In the genomic region with DNA sequence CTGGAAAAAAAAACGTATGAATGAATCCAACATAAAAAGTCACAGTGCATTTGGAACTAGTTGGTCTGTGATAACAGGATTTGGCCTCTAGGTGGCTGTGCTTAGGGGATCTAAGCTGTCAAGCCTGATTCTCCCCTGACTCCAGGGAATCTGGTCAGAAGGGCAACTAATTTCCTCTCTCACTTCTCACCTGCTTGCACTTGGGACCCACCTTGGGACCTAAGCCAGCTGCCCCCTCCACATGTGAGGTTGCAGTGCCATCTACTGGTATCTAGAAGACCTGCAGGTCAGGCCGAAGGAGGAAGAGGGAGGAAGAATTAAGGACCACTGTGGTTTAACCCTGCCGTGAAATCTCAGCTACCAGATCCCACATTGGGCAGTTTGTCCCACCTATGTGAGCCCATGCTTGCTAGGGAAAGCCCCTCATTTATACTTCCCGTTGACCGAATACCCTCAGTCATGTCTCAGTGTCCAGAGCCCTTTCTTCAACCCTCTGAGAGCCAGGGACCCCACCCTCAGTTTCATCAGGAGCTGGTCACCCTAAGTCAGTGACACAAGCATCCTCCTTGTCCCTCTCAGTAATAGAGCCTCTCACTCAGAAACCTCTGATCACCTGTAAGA, we compare ENCODE assay signal across 1 cellular context.
TF ChIP-seq lines count a peak whose summit lies in the region.

No MANE protein-coding gene starts in this region.

TF ChIP-seq in IMR-90, 13 proteins besides CTCF, POLR2A, EP300 and RAD21:
- TF ChIP-seq MAFK (IDR thresholded peaks at IDR 0.05; ENCODE audit: low read depth, low read length) (no peak), USF2 (IDR thresholded peaks at IDR 0.05; ENCODE audit: low read depth, low read length) (no peak), NFE2L2 (IDR thresholded peaks at IDR 0.05; ENCODE audit: low read depth, low read length) (no peak), SMC3 (IDR thresholded peaks at IDR 0.05; ENCODE audit: low read depth, low read length) (peak; percentile 74), CEBPB (IDR thresholded peaks at IDR 0.05; ENCODE audit: low read depth, low read length) (no peak)
TF ChIP-seq in IMR-90: peak in this region for 1.
